Comparison of ENCODE assay signal across 8 cellular contexts in the genomic region with DNA sequence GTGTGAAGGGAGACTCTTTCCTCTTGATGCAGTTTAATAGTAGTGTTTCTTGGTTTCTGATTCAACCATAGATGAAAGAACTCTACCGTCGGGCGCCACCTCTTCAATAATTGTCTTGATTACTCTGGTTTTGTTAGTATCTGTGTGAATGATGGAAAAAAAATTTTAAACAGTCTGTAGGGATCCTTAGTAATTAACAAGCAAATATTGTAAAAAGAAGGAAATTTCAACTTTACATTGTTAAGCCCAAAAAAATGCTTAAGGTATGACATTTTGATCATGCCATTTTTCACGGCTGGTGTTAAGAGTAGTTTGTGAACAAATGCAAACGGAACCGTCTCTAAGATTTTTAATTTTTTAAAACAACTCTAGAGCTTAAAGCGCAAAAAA. TPM values are rescaled to one million over a fixed set of nuclear protein-coding genes. Genes with fewer than 3 reads are reported as not detected.
DNase-seq lines count a peak whose midpoint lies in the region; ATAC-seq, FAIRE-seq and TF ChIP-seq lines count a peak whose summit lies in the region.

No MANE protein-coding gene starts in this region.

- DNase-seq in A549 (ENCODE audit: low read depth in 1 of 2, low spot score in 1 of 2) (no peak), cardiac fibroblast (ENCODE audit: low read depth in 2 of 2) (no peak)

- H3K4me2 ChIP-seq in A549 = peak overlapping the region; percentile 72

- CTCF ChIA-PET in A549 (lab: Yijun Ruan, JAX) = interaction anchor here (0.8 to 6.4 kb wide), 13 partner anchors 9 to 850 kb away, joined by 3 to 51 read pairs (median 4); no protein-coding TSS in a partner anchor

- WGBS in A549 (ENCODE audit: missing lambda C conversion rate) = 2% methylated on average over 7 of the region's 7 CpGs
- WGBS in HUES64 = 25% methylated on average over 7 of the region's 7 CpGs

- H3K9me3 ChIP-seq in A549 (no peaks in the 10 kb centered on the region), HUES64 (ENCODE audit: insufficient read depth, low read depth, low read length) (no peaks in the 10 kb centered on the region; the same call in 1 of the 2 replicates), mucosa of rectum (ENCODE audit: control insufficient read depth in 2 of 2, low read length in 2 of 2) (no peaks in the 10 kb centered on the region)

- H3K9ac ChIP-seq in HUES64 (ENCODE audit: low read depth, low read length) (peak overlapping the region; percentile 79), mucosa of rectum (ENCODE audit: low read depth in 1 of 2, low read length in 2 of 2) (peak overlapping the region; percentile 1 to 64)

- TF ChIP-seq EP300 in A549 (IDR thresholded peaks at IDR 0.05) = no peak

- H3K4me1 ChIP-seq in A549 = peaks cover 20% of the 10 kb centered on the region
- no peaks in the 10 kb centered on the region for H3K4me1 ChIP-seq in HUES64 (ENCODE audit: insufficient read depth, low read length)
- H3K4me1 ChIP-seq in mucosa of rectum (ENCODE audit: control insufficient read depth in 2 of 2, insufficient read depth in 2 of 2, low read length in 2 of 2) = peaks cover 0 to 4% of the 10 kb centered on the region in 2 donors

- POLR2A ChIA-PET in A549 (lab: Yijun Ruan, JAX) = interaction anchor here (0.7 to 1.9 kb wide), 30 partner anchors 9 to 871 kb away, joined by 3 to 16 read pairs (median 4); partner anchors contain the start of genes EIF1 and SMARCE1

- H3K36me3 ChIP-seq in HUES64 (ENCODE audit: insufficient read depth, low read length) = peaks cover 10% of the 10 kb centered on the region
- H3K36me3 ChIP-seq in mucosa of rectum (ENCODE audit: control insufficient read depth in 2 of 2, insufficient read depth in 2 of 2, low read length in 2 of 2) = peaks cover 0 to 6% of the 10 kb centered on the region in 2 donors

- TF ChIP-seq POLR2A in A549 (IDR thresholded peaks at IDR 0.05; ENCODE audit: low read length) = no peak

- H3K4me3 ChIP-seq in A549 (peak overlapping the region; percentile 79), HUES64 (ENCODE audit: low read length) (peak overlapping the region; percentile 99), cardiac fibroblast (replicated peaks in 1 of 2; ENCODE audit: low read depth in 2 of 2, low read length in 2 of 2) (peak overlapping the region; percentile 57 to 62), mucosa of rectum (ENCODE audit: low read length in 2 of 2) (peak overlapping the region; percentile 79 to 83)

- H3K27ac ChIP-seq in A549 (peak overlapping the region; percentile 86 to 94), HUES64 (ENCODE audit: low read depth, low read length) (peak overlapping the region; percentile 91; the same call in 1 of the 2 replicates), mucosa of rectum (ENCODE audit: low read depth in 2 of 2, low read length in 2 of 2) (peak overlapping the region; percentile 87)

- peaks cover 59% of the 10 kb centered on the region for H3K27me3 ChIP-seq in HUES64 (ENCODE audit: insufficient read depth, low read length)
- H3K27me3 ChIP-seq in mucosa of rectum (ENCODE audit: control insufficient read depth in 2 of 2, insufficient read depth in 2 of 2, low read length in 2 of 2) = no peaks in the 10 kb centered on the region

- TF ChIP-seq RAD21 in A549 (conservative IDR thresholded peaks at IDR 0.05 in 1 of 2, IDR thresholded peaks at IDR 0.05 in 1 of 2) = no peak

- FAIRE-seq in A549 (lab: Jason Lieb, UNC) = no peak

- ATAC-seq in A549 (no peak), GM21360 (IDR thresholded peaks at IDR 0.05; ENCODE audit: unreplicated experiment) (no peak), HG02798 (IDR thresholded peaks at IDR 0.05; ENCODE audit: poor library complexity, unreplicated experiment) (no peak), GM18870 (IDR thresholded peaks at IDR 0.05; ENCODE audit: unreplicated experiment) (no peak), HG02973 (IDR thresholded peaks at IDR 0.05; ENCODE audit: unreplicated experiment) (no peak)

- TF ChIP-seq CTCF in A549 (IDR thresholded peaks at IDR 0.05) (no peak), cardiac fibroblast (IDR thresholded peaks at IDR 0.05; ENCODE audit: low read depth, low read length) (no peak)

TF ChIP-seq in A549, 52 proteins besides CTCF, POLR2A, EP300 and RAD21:
- TF ChIP-seq HMGXB4 (CRISPR knock-in tag; IDR thresholded peaks at IDR 0.05; ENCODE audit: borderline replicate concordance) (no peak), EHMT2 (IDR thresholded peaks at IDR 0.05; ENCODE audit: low read depth) (no peak), RFX5 (IDR thresholded peaks at IDR 0.05) (no peak; the same call in 1 of the 2 replicates), HDAC2 (IDR thresholded peaks at IDR 0.05) (no peak), MAX (IDR thresholded peaks at IDR 0.05) (no peak), RNF2 (IDR thresholded peaks at IDR 0.05; ENCODE audit: borderline replicate concordance, low read depth) (no peak), RARB (CRISPR knock-in tag; IDR thresholded peaks at IDR 0.05) (no peak)

RNA-seq across cellular contexts. Expression of gene KRT10, which starts 4.1 kb away (rescaled TPM):
- polyA plus RNA-seq in A549 (2011; rRNA removed) (59.8 and 89.8 TPM in 2 replicates), A549 (2017; fragmentation: RNase III; extraction: RNeasy Plus Mini Kit Qiagen cat#74134 plus additional on column Dnase treatment) (89.1 to 96.2 TPM (median 95.9 TPM) in 3 replicates)
- polyA plus RNA-seq in A549 (2012; cell fraction: cytosol; rRNA removed) = 81.0 and 89.6 TPM in 2 replicates
- polyA plus RNA-seq in A549 (2012; cell fraction: nucleus; rRNA removed) = 29.6 and 45.1 TPM in 2 replicates
- polyA minus RNA-seq in A549 (2011; rRNA and poly(A)+ RNA removed) = 1.6 and 1.9 TPM in 2 replicates
- 70.0 TPM for polyA plus RNA-seq in HUES64 (2013, experiment 1 of 2)
- 67.6 TPM for polyA plus RNA-seq in HUES64 (2013, experiment 2 of 2)

RNA-seq across cellular contexts. Expression of gene KRT28, which starts 18.6 kb away (rescaled TPM):
- polyA plus RNA-seq in A549 (2011; rRNA removed) (not detected in 2 replicates), A549 (2017; fragmentation: RNase III; extraction: RNeasy Plus Mini Kit Qiagen cat#74134 plus additional on column Dnase treatment) (not detected in 3 replicates)
- polyA plus RNA-seq in A549 (2012; cell fraction: cytosol; rRNA removed) = not detected in 2 replicates
- not detected in 2 replicates for polyA plus RNA-seq in A549 (2012; cell fraction: nucleus; rRNA removed)
- polyA minus RNA-seq in A549 (2011; rRNA and poly(A)+ RNA removed) = not detected in 2 replicates
- polyA plus RNA-seq in HUES64 (2013, experiment 1 of 2) = not detected
- not detected for polyA plus RNA-seq in HUES64 (2013, experiment 2 of 2)

RNA-seq across cellular contexts. Expression of gene KRT27, which starts 36.0 kb away (rescaled TPM):
- polyA plus RNA-seq in A549 (2011; rRNA removed) (not detected in 2 replicates), A549 (2017; fragmentation: RNase III; extraction: RNeasy Plus Mini Kit Qiagen cat#74134 plus additional on column Dnase treatment) (not detected in 3 replicates)
- polyA plus RNA-seq in A549 (2012; cell fraction: cytosol; rRNA removed) = 0.03 and 0.04 TPM in 2 replicates
- not detected in 2 replicates for polyA plus RNA-seq in A549 (2012; cell fraction: nucleus; rRNA removed)
- not detected in 2 replicates for polyA minus RNA-seq in A549 (2011; rRNA and poly(A)+ RNA removed)
- polyA plus RNA-seq in HUES64 (2013, experiment 1 of 2) = not detected
- not detected for polyA plus RNA-seq in HUES64 (2013, experiment 2 of 2)

RNA-seq across cellular contexts. Expression of gene KRT26, which starts 46.3 kb away (rescaled TPM):
- polyA plus RNA-seq in A549 (2011; rRNA removed) (not detected in 2 replicates), A549 (2017; fragmentation: RNase III; extraction: RNeasy Plus Mini Kit Qiagen cat#74134 plus additional on column Dnase treatment) (not detected in 3 replicates)
- not detected in 2 replicates for polyA plus RNA-seq in A549 (2012; cell fraction: cytosol; rRNA removed)
- polyA plus RNA-seq in A549 (2012; cell fraction: nucleus; rRNA removed) = not detected in 2 replicates
- polyA minus RNA-seq in A549 (2011; rRNA and poly(A)+ RNA removed) = not detected in 2 replicates
- not detected for polyA plus RNA-seq in HUES64 (2013, experiment 1 of 2)
- not detected for polyA plus RNA-seq in HUES64 (2013, experiment 2 of 2)

RNA-seq across cellular contexts. Expression of gene KRT12, which starts 48.7 kb away (rescaled TPM):
- polyA plus RNA-seq in A549 (2011; rRNA removed) = not detected in 2 replicates
- polyA plus RNA-seq in A549 (2012; cell fraction: cytosol; rRNA removed) = not detected in 2 replicates
- polyA plus RNA-seq in A549 (2012; cell fraction: nucleus; rRNA removed) = not detected in 2 replicates
- polyA plus RNA-seq in A549 (2017; fragmentation: RNase III; extraction: RNeasy Plus Mini Kit Qiagen cat#74134 plus additional on column Dnase treatment) = not detected in 3 replicates
- not detected in 2 replicates for polyA minus RNA-seq in A549 (2011; rRNA and poly(A)+ RNA removed)
- not detected for polyA plus RNA-seq in HUES64 (2013, experiment 1 of 2)
- not detected for polyA plus RNA-seq in HUES64 (2013, experiment 2 of 2)
